ENCODE assay signal across 16 cellular contexts in genomic region chr6:50820590-50821234, GRCh38. TPM values are rescaled to one million over a fixed set of nuclear protein-coding genes. Genes with fewer than 3 reads are reported as not detected.
A peak's percentile ranks its signal among the peaks of the same experiment; 100 is the strongest.
DNase-seq lines count a peak whose midpoint lies in the region; ATAC-seq, FAIRE-seq and TF ChIP-seq lines count a peak whose summit lies in the region.
"Had no signal": no experiment of that assay in that cellular context is flagged by ENCODE, and none has a peak within 500 bp of the region (broad histone marks: within the 10 kb centered on the region; RNA-seq: fewer than 3 reads in every experiment).

No MANE protein-coding gene starts in this region.

- ATAC-seq in activated B cell treated with CpG ODN at 0.5 μM for 24 hours (ENCODE audit: low read depth) = no peak
- no peak for ATAC-seq in stimulated activated memory B cell treated with anti-CD40 and anti-IgM and Interleukin-4, amounts not matched to agents 10 μg/mL and 1 μg/mL and 100 μg/mL, for 72 hours
- no peak for ATAC-seq in GM19463 (IDR thresholded peaks at IDR 0.05; ENCODE audit: unreplicated experiment)
- ATAC-seq in GM18519 (IDR thresholded peaks at IDR 0.05; ENCODE audit: low FRiP score, unreplicated experiment) = no peak
- ATAC-seq: pancreas had no signal

- H3K27me3 ChIP-seq in keratinocyte (ENCODE audit: control insufficient read depth, extremely low read depth, insufficient read depth, low read length) = peaks cover 32% of the 10 kb centered on the region

- FAIRE-seq in keratinocyte (lab: Jason Lieb, UNC) = no peak
- FAIRE-seq: pancreas had no signal

- POLR2A ChIA-PET in activated B cell treated with CpG ODN at 0.5 μM for 24 hours (lab: Charles Lee) = interaction anchor here (0.6 kb wide), 1 partner anchor 530 kb away, joined by 11 read pairs; no protein-coding TSS in a partner anchor

- peak overlapping the region; percentile 39 for H3K27ac ChIP-seq in keratinocyte (ENCODE audit: control insufficient read depth, insufficient read depth, low read length)
- no peak overlapping the region for H3K27ac ChIP-seq in substantia nigra (ENCODE audit: low read depth, low read length, poor library complexity, severe bottlenecking)
- H3K27ac ChIP-seq: pancreas had no signal

- peak overlapping the region; percentile 8 for H3K4me3 Mint-ChIP-seq in activated CD4-positive, alpha-beta T cell treated with anti-CD3 and anti-CD28 coated beads, Interleukin-2, amount 10 ng/mL, durations not matched to agents 24 days and 14 days
- H3K4me3 Mint-ChIP-seq in activated B cell treated with CpG ODN at 0.5 μM for 24 hours = peak overlapping the region; percentile 8
- H3K4me3 Mint-ChIP-seq in stimulated activated memory B cell treated with anti-CD40 and anti-IgM and Interleukin-4, amounts not matched to agents 10 μg/mL and 1 μg/mL and 100 μg/mL, for 72 hours = peak overlapping the region; percentile 5

- intact Hi-C loops in activated CD4-positive, alpha-beta T cell treated with anti-CD3 and anti-CD28 coated beads, Interleukin-2, amount 10 ng/mL, durations not matched to agents 24 days and 14 days (cut with micrococcal nuclease) = loop anchor here (2.0 kb wide), 1 partner anchor 24 kb away; no protein-coding TSS in a partner anchor
- intact Hi-C loops in activated B cell treated with CpG ODN at 0.5 μM for 24 hours (cut with micrococcal nuclease) = no loop called here

- H3K4me3 ChIP-seq in keratinocyte (ENCODE audit: control insufficient read depth in 2 of 3, extremely low read depth in 1 of 3, insufficient read depth in 2 of 3, low read depth in 1 of 3, low read length in 3 of 3) = peak overlapping the region; percentile 30 to 74 (median 52)

- H3K9me3 ChIP-seq in keratinocyte (ENCODE audit: control insufficient read depth, low read depth, low read length) = no peaks in the 10 kb centered on the region
- H3K9me3 ChIP-seq: pancreas had no signal

- peak overlapping the region; percentile 70 for H2AFZ ChIP-seq in keratinocyte (ENCODE audit: control insufficient read depth, low read length)

- H3K9me1 ChIP-seq in keratinocyte (ENCODE audit: control insufficient read depth, extremely low read depth, insufficient read depth, low read length) = no peaks in the 10 kb centered on the region

- H3K36me3 ChIP-seq in keratinocyte (ENCODE audit: control insufficient read depth in 2 of 2, extremely low read depth in 1 of 2, insufficient read depth in 2 of 2, low read length in 2 of 2) = no peaks in the 10 kb centered on the region
- H3K36me3 ChIP-seq: pancreas had no signal

- DNase-seq in activated CD4-positive, alpha-beta T cell treated with anti-CD3 and anti-CD28 coated beads, Interleukin-2, amount 10 ng/mL, durations not matched to agents 24 days and 14 days = no peak
- no peak for DNase-seq in activated CD4-positive, alpha-beta T cell treated with anti-CD3 and anti-CD28 coated beads, Interleukin-2, amount 50 U/mL, for 1 hour
- no peak for DNase-seq in activated B cell treated with CpG ODN at 0.5 μM for 24 hours
- no peak for DNase-seq in keratinocyte (ENCODE audit: low read depth, low spot score)
- DNase-seq in substantia nigra (lab: John Stamatoyannopoulos, UW) = no peak
- DNase-seq: ACHN; activated CD4-positive, CD25-positive, alpha-beta regulatory T cell; caudate nucleus; DMS79 treated with DMSO at 0.1 percent for 48 hours; NCI-H345; SHP77 had no signal

- TF ChIP-seq CTCF in activated B cell treated with CpG ODN at 0.5 μM for 24 hours (IDR thresholded peaks at IDR 0.05) = no peak
- TF ChIP-seq CTCF in keratinocyte (optimal IDR thresholded peaks at IDR 0.05 in 1 of 3, IDR thresholded peaks at IDR 0.05 in 1 of 3, conservative IDR thresholded peaks at IDR 0.05 in 1 of 3; ENCODE audit: extremely low read depth in 1 of 3, insufficient read depth in 2 of 3, low read length in 3 of 3) = no peak

- CTCF ChIA-PET in activated B cell treated with CpG ODN at 0.5 μM for 24 hours (lab: Charles Lee) = no interaction called here

- H3K27ac Mint-ChIP-seq in activated CD4-positive, alpha-beta T cell treated with anti-CD3 and anti-CD28 coated beads, Interleukin-2, amount 10 ng/mL, durations not matched to agents 24 days and 14 days = peak overlapping the region; percentile 48
- H3K27ac Mint-ChIP-seq in activated B cell treated with CpG ODN at 0.5 μM for 24 hours = no peak overlapping the region
- H3K27ac Mint-ChIP-seq in stimulated activated memory B cell treated with anti-CD40 and anti-IgM and Interleukin-4, amounts not matched to agents 10 μg/mL and 1 μg/mL and 100 μg/mL, for 72 hours = no peak overlapping the region

- H4K20me1 ChIP-seq in keratinocyte (ENCODE audit: control insufficient read depth, extremely low read depth, insufficient read depth, low read length) = no peaks in the 10 kb centered on the region

- H3K27me3 Mint-ChIP-seq in activated CD4-positive, alpha-beta T cell treated with anti-CD3 and anti-CD28 coated beads, Interleukin-2, amount 10 ng/mL, durations not matched to agents 24 days and 14 days = peaks cover 88% of the 10 kb centered on the region
- H3K27me3 Mint-ChIP-seq in activated B cell treated with CpG ODN at 0.5 μM for 24 hours = peaks cover 80% of the 10 kb centered on the region
- H3K27me3 Mint-ChIP-seq in stimulated activated memory B cell treated with anti-CD40 and anti-IgM and Interleukin-4, amounts not matched to agents 10 μg/mL and 1 μg/mL and 100 μg/mL, for 72 hours = peaks cover 86% of the 10 kb centered on the region

- no peaks in the 10 kb centered on the region for H3K36me3 Mint-ChIP-seq in activated CD4-positive, alpha-beta T cell treated with anti-CD3 and anti-CD28 coated beads, Interleukin-2, amount 10 ng/mL, durations not matched to agents 24 days and 14 days (ENCODE audit: low read depth)
- H3K36me3 Mint-ChIP-seq in activated B cell treated with CpG ODN at 0.5 μM for 24 hours (ENCODE audit: low read depth) = no peaks in the 10 kb centered on the region
- no peaks in the 10 kb centered on the region for H3K36me3 Mint-ChIP-seq in stimulated activated memory B cell treated with anti-CD40 and anti-IgM and Interleukin-4, amounts not matched to agents 10 μg/mL and 1 μg/mL and 100 μg/mL, for 72 hours

- peaks cover 23% of the 10 kb centered on the region for H3K4me1 ChIP-seq in keratinocyte (ENCODE audit: control insufficient read depth, extremely low read depth, insufficient read depth, low read length)

- peak overlapping the region; percentile 61 for H3K9ac ChIP-seq in keratinocyte (ENCODE audit: control insufficient read depth, extremely low read depth, insufficient read depth, low read length)

- no peaks in the 10 kb centered on the region for H3K9me3 Mint-ChIP-seq in activated CD4-positive, alpha-beta T cell treated with anti-CD3 and anti-CD28 coated beads, Interleukin-2, amount 10 ng/mL, durations not matched to agents 24 days and 14 days
- no peaks in the 10 kb centered on the region for H3K9me3 Mint-ChIP-seq in activated B cell treated with CpG ODN at 0.5 μM for 24 hours
- H3K9me3 Mint-ChIP-seq in stimulated activated memory B cell treated with anti-CD40 and anti-IgM and Interleukin-4, amounts not matched to agents 10 μg/mL and 1 μg/mL and 100 μg/mL, for 72 hours = no peaks in the 10 kb centered on the region

- H3K79me2 ChIP-seq in keratinocyte (ENCODE audit: control insufficient read depth, insufficient read depth, low read length) = no peaks in the 10 kb centered on the region

- peak overlapping the region; percentile 91 for H3K4me2 ChIP-seq in keratinocyte (ENCODE audit: control insufficient read depth, extremely low read depth, insufficient read depth, low read depth, low read length)

- H3K4me1 Mint-ChIP-seq in activated CD4-positive, alpha-beta T cell treated with anti-CD3 and anti-CD28 coated beads, Interleukin-2, amount 10 ng/mL, durations not matched to agents 24 days and 14 days = peaks cover 12% of the 10 kb centered on the region
- H3K4me1 Mint-ChIP-seq in activated B cell treated with CpG ODN at 0.5 μM for 24 hours = peaks cover 19% of the 10 kb centered on the region
- H3K4me1 Mint-ChIP-seq in stimulated activated memory B cell treated with anti-CD40 and anti-IgM and Interleukin-4, amounts not matched to agents 10 μg/mL and 1 μg/mL and 100 μg/mL, for 72 hours = peaks cover 26% of the 10 kb centered on the region

- dilution Hi-C loops in keratinocyte (cut with MboI; ENCODE audit: extremely low pct_ligation_motif_present, low sequenced_read_pairs) = no loop called here

RNA-seq across cellular contexts. Expression of gene TFAP2B, which starts 2.0 kb away (rescaled TPM):
- not detected in 2 replicates for total RNA-seq in activated CD4-positive, alpha-beta T cell treated with anti-CD3 and anti-CD28 coated beads, Interleukin-2, amount 10 ng/mL, durations not matched to agents 24 days and 14 days
- total RNA-seq in activated B cell treated with CpG ODN at 0.5 μM for 24 hours = not detected in 2 replicates
- polyA plus RNA-seq in keratinocyte = 0.01 to 0.08 TPM in 2 of 3 replicates, not detected in the other
- not detected for polyA plus RNA-seq in keratinocyte (2011; ENCODE audit: low read depth)
- polyA plus RNA-seq in keratinocyte (2011; cell fraction: cytosol; rRNA removed) = not detected in 2 replicates
- not detected in 2 replicates for polyA plus RNA-seq in keratinocyte (2011; cell fraction: nucleus; rRNA removed)
- polyA plus RNA-seq in keratinocyte (2012; ENCODE audit: low replicate concordance) = 0.24 TPM in 1 of 2 replicates, not detected in the other
- polyA minus RNA-seq in keratinocyte = 0.43 TPM in 1 of 3 replicates, not detected in the others
- polyA minus RNA-seq in keratinocyte (2011; cell fraction: cytosol; rRNA and poly(A)+ RNA removed) = not detected
- not detected in 2 replicates for polyA minus RNA-seq in keratinocyte (2011; cell fraction: nucleus; rRNA and poly(A)+ RNA removed)
- total RNA-seq: fibroblast of lung, pancreas had no signal
- polyA plus RNA-seq: fibroblast of lung, pancreas had no signal
